1 cellular context compared by ENCODE assay signal in genomic region chr2:202657876-202658275, GRCh38.
TF ChIP-seq lines count a peak whose summit lies in the region.

No MANE protein-coding gene starts in this region.

TF ChIP-seq in IMR-90, 13 proteins besides CTCF, POLR2A, EP300 and RAD21 (continued from another document):
- TF ChIP-seq FOS (IDR thresholded peaks at IDR 0.05; ENCODE audit: low read depth, low read length) (no peak), CEBPB (IDR thresholded peaks at IDR 0.05; ENCODE audit: low read depth, low read length) (no peak), BHLHE40 (IDR thresholded peaks at IDR 0.05; ENCODE audit: low read depth, low read length) (no peak)
